In the genomic region with DNA sequence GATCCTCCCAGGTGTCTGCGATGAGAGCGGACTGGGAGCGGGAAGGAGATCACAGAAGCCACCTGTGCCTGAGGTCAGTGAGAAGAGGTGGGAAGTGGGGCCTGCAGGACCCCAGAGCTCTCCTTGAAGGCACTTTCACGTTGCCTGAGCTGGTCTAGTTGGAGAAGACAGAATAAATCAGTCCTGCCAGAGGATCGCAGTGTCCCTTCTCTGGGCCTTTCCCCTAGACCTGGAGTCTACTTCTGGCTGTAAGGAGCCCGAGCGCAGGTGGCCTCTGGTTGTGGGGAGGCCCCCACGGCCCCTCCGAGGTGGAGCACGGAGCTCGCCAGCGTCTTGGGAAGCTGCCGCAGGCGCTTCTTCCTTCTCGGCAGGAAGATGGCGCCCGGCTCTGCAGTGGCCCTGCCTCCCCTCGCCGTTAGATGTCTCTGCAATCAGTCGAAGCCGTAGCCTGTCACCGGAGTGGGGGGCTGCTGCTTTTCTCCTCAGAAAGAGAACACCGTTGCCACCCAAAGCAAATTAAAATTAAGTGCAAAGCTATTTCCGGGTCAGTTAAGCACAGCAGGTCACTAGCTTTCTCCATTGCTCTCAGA, we compare ENCODE assay signal across 12 cellular contexts.
DNase-seq lines count a peak whose midpoint lies in the region; ATAC-seq and TF ChIP-seq lines count a peak whose summit lies in the region.
"Had no signal": no experiment of that assay in that cellular context is flagged by ENCODE, and none has a peak within 500 bp of the region (broad histone marks: within the 10 kb centered on the region; RNA-seq: fewer than 3 reads in every experiment).

No MANE protein-coding gene starts in this region.

- in situ Hi-C loops in gastrocnemius medialis (cut with MboI; ENCODE audit: low sequenced_read_pairs in 4 of 4), result no loop called here

- H3K36me3 ChIP-seq in hepatocyte (replicated peaks; ENCODE audit: insufficient read depth, low read depth), result no peaks in the 10 kb centered on the region
- no peaks in the 10 kb centered on the region for H3K36me3 ChIP-seq in MM.1S (replicated peaks; ENCODE audit: insufficient read depth, low read length)
- H3K36me3 ChIP-seq in gastrocnemius medialis, result no peaks in the 10 kb centered on the region
- H3K36me3 ChIP-seq: BLaER1 treated with 17β-estradiol and CSF1 and Interleukin-3, amounts not matched to agents 10 nM and 100 nM had no signal

- H2BK5ac ChIP-seq in H9 (ENCODE audit: insufficient read length, low read length), result no peak overlapping the region

- H3K4ac ChIP-seq in H9 (ENCODE audit: low read depth, low read length), result no peak overlapping the region

- no peaks in the 10 kb centered on the region for H4K20me1 ChIP-seq in H9 (ENCODE audit: control insufficient read depth, insufficient read depth, insufficient read length)
- H4K20me1 ChIP-seq in hepatocyte (ENCODE audit: insufficient read depth, poor library complexity, severe bottlenecking), result no peaks in the 10 kb centered on the region
- H4K20me1 ChIP-seq in MM.1S (ENCODE audit: insufficient read depth, low read length), result no peaks in the 10 kb centered on the region
- H4K20me1 ChIP-seq: BLaER1 treated with 17β-estradiol and CSF1 and Interleukin-3, amounts not matched to agents 10 nM and 100 nM had no signal

- no peak overlapping the region for H4K5ac ChIP-seq in H9 (ENCODE audit: insufficient read length, low read depth, low read length)

- H3K23ac ChIP-seq in H9 (ENCODE audit: insufficient read length, low read depth, low read length), result no peak overlapping the region

- H3K27ac Mint-ChIP-seq in H9, result peak overlapping the region in 1 of 3 experiments; percentile 89; a peak in 2 of 7 replicates
- H3K27ac Mint-ChIP-seq: activated T-cell treated with anti-CD3 and anti-CD28 coated beads, Interleukin-2, amount 50 U/mL, for 24 hours had no signal

- peaks cover 0 to 4% (median 0%) of the 10 kb centered on the region in 3 experiments; a peak in 2 of 7 replicates for H3K36me3 Mint-ChIP-seq in H9 (ENCODE audit: insufficient read depth in 1 of 3, low read depth in 3 of 3)

- H3K79me2 ChIP-seq in H9 (ENCODE audit: insufficient read depth, low read length) (no peaks in the 10 kb centered on the region), hepatocyte (no peaks in the 10 kb centered on the region), MM.1S (ENCODE audit: low read length) (no peaks in the 10 kb centered on the region)

- H3K4me2 ChIP-seq in H9 (ENCODE audit: insufficient read depth, insufficient read length, low read length) (no peak overlapping the region), hepatocyte (peak overlapping the region; percentile 59), MM.1S (ENCODE audit: low read depth, low read length) (no peak overlapping the region)
- H3K4me2 ChIP-seq: BLaER1 treated with 17β-estradiol and CSF1 and Interleukin-3, amounts not matched to agents 10 nM and 100 nM had no signal

- H3K9me2 ChIP-seq in hepatocyte (replicated peaks; ENCODE audit: insufficient read depth) (no peaks in the 10 kb centered on the region), MM.1S (replicated peaks; ENCODE audit: insufficient read depth, low read length) (no peaks in the 10 kb centered on the region)

- peak overlapping the region; percentile 52 for H4K8ac ChIP-seq in H9 (replicated peaks; ENCODE audit: insufficient read length, low read depth, low read length)

- no peak overlapping the region for H2BK20ac ChIP-seq in H9 (ENCODE audit: low read depth, low read length, poor library complexity, severe bottlenecking)

- no peak overlapping the region for H3K56ac ChIP-seq in H9 (ENCODE audit: insufficient read length, low read depth, low read length)

- H2BK12ac ChIP-seq in H9 (ENCODE audit: insufficient read length, low read depth, low read length), result no peak overlapping the region

- no peak for TF ChIP-seq POLR2A in gastrocnemius medialis (IDR thresholded peaks at IDR 0.05)

- H3K14ac ChIP-seq in H9 (ENCODE audit: insufficient read depth, low read length), result peak overlapping the region; percentile 65; the same call in 1 of the 2 replicates

- H3K9me3 ChIP-seq in H9 (ENCODE audit: control insufficient read depth, low read depth, low read length) (no peaks in the 10 kb centered on the region), hepatocyte (ENCODE audit: low read depth) (no peaks in the 10 kb centered on the region), MM.1S (replicated peaks; ENCODE audit: insufficient read depth, low read length) (no peaks in the 10 kb centered on the region), gastrocnemius medialis (no peaks in the 10 kb centered on the region)
- H3K9me3 ChIP-seq: BLaER1 treated with 17β-estradiol and CSF1 and Interleukin-3, amounts not matched to agents 10 nM and 100 nM had no signal

- H3K27me3 ChIP-seq in H9 (ENCODE audit: insufficient read depth, low read length) (no peaks in the 10 kb centered on the region), hepatocyte (no peaks in the 10 kb centered on the region), MM.1S (replicated peaks; ENCODE audit: insufficient read depth, low read length) (no peaks in the 10 kb centered on the region), gastrocnemius medialis (no peaks in the 10 kb centered on the region)
- H3K27me3 ChIP-seq: BLaER1 treated with 17β-estradiol and CSF1 and Interleukin-3, amounts not matched to agents 10 nM and 100 nM had no signal

- no peak overlapping the region for H3K4me3 ChIP-seq in hepatocyte
- no peak overlapping the region for H3K4me3 ChIP-seq in MM.1S (ENCODE audit: low read length)
- H3K4me3 ChIP-seq in gastrocnemius medialis, result no peak overlapping the region
- H3K4me3 ChIP-seq: BLaER1 treated with 17β-estradiol and CSF1 and Interleukin-3, amounts not matched to agents 10 nM and 100 nM had no signal

- H3K27ac ChIP-seq in H9 (ENCODE audit: insufficient read length, low read depth, low read length) (no peak overlapping the region), hepatocyte (no peak overlapping the region), MM.1S (ENCODE audit: low read length) (no peak overlapping the region), gastrocnemius medialis (no peak overlapping the region)
- H3K27ac ChIP-seq: BLaER1 treated with 17β-estradiol and CSF1 and Interleukin-3, amounts not matched to agents 10 nM and 100 nM had no signal

- H3K27me3 Mint-ChIP-seq in H9 (ENCODE audit: low read depth), result peaks cover 5% of the 10 kb centered on the region; the same call in 1 of the 2 replicates

- intact Hi-C loops in left colon (cut with DNase I, micrococcal nuclease) (no loop called here), gastrocnemius medialis (cut with DNase I; ENCODE audit: low total_unique reads) (no loop called here)

- no peak overlapping the region for H2AK5ac ChIP-seq in H9 (ENCODE audit: insufficient read length, low read length)

- H3K18ac ChIP-seq in H9 (ENCODE audit: insufficient read length, low read depth, low read length), result no peak overlapping the region

- H2BK15ac ChIP-seq in H9 (ENCODE audit: low read depth, low read length), result no peak overlapping the region

- H3K4me1 ChIP-seq in H9 (ENCODE audit: insufficient read depth, low read length), result no peaks in the 10 kb centered on the region
- H3K4me1 ChIP-seq in hepatocyte (ENCODE audit: insufficient read depth), result no peaks in the 10 kb centered on the region
- no peaks in the 10 kb centered on the region for H3K4me1 ChIP-seq in MM.1S (ENCODE audit: low read length)
- peaks cover 9 to 10% of the 10 kb centered on the region in 2 donors for H3K4me1 ChIP-seq in gastrocnemius medialis
- H3K4me1 ChIP-seq: BLaER1 treated with 17β-estradiol and CSF1 and Interleukin-3, amounts not matched to agents 10 nM and 100 nM had no signal

- no peak overlapping the region for H4K91ac ChIP-seq in H9 (ENCODE audit: insufficient read length, low read depth, low read length)

- H3K79me1 ChIP-seq in H9 (ENCODE audit: insufficient read depth, low read depth, low read length, poor library complexity, severe bottlenecking), result no peaks in the 10 kb centered on the region

- TF ChIP-seq CTCF in H9 (conservative IDR thresholded peaks at IDR 0.05) (peak; percentile 37; the same call in 2 of the 3 replicates), hepatocyte (IDR thresholded peaks at IDR 0.05; ENCODE audit: poor library complexity) (no peak), MM.1S (IDR thresholded peaks at IDR 0.05; ENCODE audit: low read length) (no peak), gastrocnemius medialis (IDR thresholded peaks at IDR 0.05 in 4 of 5, conservative IDR thresholded peaks at IDR 0.05 in 1 of 5) (no peak)

- peaks cover 15 to 17% of the 10 kb centered on the region in 2 experiments for H3K4me1 Mint-ChIP-seq in H9

- H3K9ac ChIP-seq in H9 (ENCODE audit: extremely low read depth, insufficient read length, low read length) (no peak overlapping the region), MM.1S (ENCODE audit: low read length) (no peak overlapping the region)
- H3K9ac ChIP-seq: BLaER1 treated with 17β-estradiol and CSF1 and Interleukin-3, amounts not matched to agents 10 nM and 100 nM had no signal

- H3K23me2 ChIP-seq in H9 (ENCODE audit: insufficient read length, low read depth, low read length, poor library complexity, severe bottlenecking), result no peaks in the 10 kb centered on the region

- no peak overlapping the region for H2BK120ac ChIP-seq in H9 (ENCODE audit: low read depth, low read length, poor library complexity, severe bottlenecking)

- peaks cover 0 to 3% of the 10 kb centered on the region in 2 experiments; a peak in 1 of 5 replicates for H3K9me3 Mint-ChIP-seq in H9
- H3K9me3 Mint-ChIP-seq: activated T-cell treated with anti-CD3 and anti-CD28 coated beads, Interleukin-2, amount 50 U/mL, for 24 hours had no signal

- no peak overlapping the region for H3T11ph ChIP-seq in H9 (ENCODE audit: low read length)

- no peaks in the 10 kb centered on the region for H3F3A ChIP-seq in MM.1S (ENCODE audit: insufficient read depth, low read length)

- DNase-seq in H9, result peak; percentile 75
- peak; percentile 96 for DNase-seq in NCI-H69 (lab: John Stamatoyannopoulos, UW)
- no peak for DNase-seq in hepatocyte (ENCODE audit: low spot score)
- DNase-seq in putamen (ENCODE audit: low spot score), result peak; percentile 31
- DNase-seq in MM.1S, result no peak
- no peak for DNase-seq in NCI-H1436 (lab: John Stamatoyannopoulos, UW)
- no peak for DNase-seq in left colon
- DNase-seq in gastrocnemius medialis, result no peak
- DNase-seq: activated CD4-positive, CD25-positive, alpha-beta regulatory T cell treated with anti-CD3 and anti-CD28 coated beads, Interleukin-2, amount 50 U/mL, for 72 hours; activated T-cell treated with anti-CD3 and anti-CD28 coated beads, Interleukin-2, amount 50 U/mL, for 24 hours; foreskin fibroblast had no signal

- WGBS in H9 (ENCODE audit: extremely low coverage, insufficient read length, low lambda C conversion rate), result no CpG with 5 or more reads among the region's 24 CpGs
- WGBS in hepatocyte (ENCODE audit: low lambda C conversion rate, missing lambda C conversion rate), result 70% methylated on average over 24 of the region's 24 CpGs

- ATAC-seq in left colon, result no peak
- no peak for ATAC-seq in gastrocnemius medialis

- H3K4me3 Mint-ChIP-seq in H9, result no peak overlapping the region
- H3K4me3 Mint-ChIP-seq: activated T-cell treated with anti-CD3 and anti-CD28 coated beads, Interleukin-2, amount 50 U/mL, for 24 hours had no signal

- no peak overlapping the region for H2AFZ ChIP-seq in H9 (ENCODE audit: low read length)
- peak overlapping the region; percentile 0 for H2AFZ ChIP-seq in hepatocyte
- H2AFZ ChIP-seq in MM.1S (ENCODE audit: low read length), result no peak overlapping the region

Comparison
In these comparisons a context has a peak if more than half of its experiments do, and no peak if none do; other contexts are left out.
1. DNase-seq: peak in H9 (single experiment), NCI-H69 (single experiment) and putamen (single experiment); none in hepatocyte (single experiment), MM.1S (single experiment), NCI-H1436 (single experiment), left colon (0 of 2) and gastrocnemius medialis (0 of 2).